ENCODE assay signal across 8 cellular contexts in the genomic region with DNA sequence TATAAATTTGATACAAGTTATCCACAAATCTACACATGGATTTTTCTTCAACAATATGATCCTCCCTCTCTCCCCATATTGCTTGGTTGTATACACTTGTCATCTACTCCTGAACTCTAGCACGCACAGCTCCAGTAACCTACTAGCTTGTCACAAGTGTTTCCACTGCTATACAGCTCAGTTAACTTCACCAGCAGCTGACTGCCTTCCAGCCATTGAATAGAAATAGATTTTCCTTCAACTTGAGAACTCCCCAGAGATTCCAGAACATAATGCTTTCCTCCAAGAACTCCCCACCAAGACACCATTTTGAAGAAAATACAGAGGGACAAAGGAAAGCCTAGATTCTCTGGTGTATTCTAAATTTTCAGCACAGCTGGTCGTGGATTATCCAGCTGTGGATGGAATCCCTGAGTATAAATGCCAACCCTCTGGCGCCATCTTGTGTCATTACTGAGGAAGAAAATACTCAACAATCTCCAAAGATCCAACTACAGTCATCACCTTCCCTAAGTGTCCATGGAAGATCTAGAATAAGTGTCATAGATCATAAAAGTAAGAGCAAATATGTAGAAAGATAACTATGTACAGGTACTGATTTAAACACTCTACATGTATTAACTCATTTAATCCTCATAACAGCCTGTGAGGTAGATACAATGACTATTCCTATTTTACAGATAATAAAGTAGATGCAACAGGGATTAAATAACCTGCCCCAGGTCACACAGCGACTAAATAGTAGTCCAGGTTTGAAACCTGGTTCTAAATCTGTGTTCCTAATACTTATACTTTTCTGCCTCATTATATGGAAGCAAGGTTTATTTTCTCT.
DNase-seq lines count a peak whose midpoint lies in the region; ATAC-seq, FAIRE-seq and TF ChIP-seq lines count a peak whose summit lies in the region.

No MANE protein-coding gene starts in this region.

- no peak overlapping the region for H3K27ac Mint-ChIP-seq in endodermal cell

- no peak overlapping the region for H3K4me3 Mint-ChIP-seq in endodermal cell

- in situ Hi-C loops in G401 (cut with HindIII; ENCODE audit: low sequenced_read_pairs): no loop called here

- no peaks in the 10 kb centered on the region for H3K4me1 ChIP-seq in endodermal cell (ENCODE audit: control insufficient read depth, insufficient read depth, low read length)
- no peaks in the 10 kb centered on the region for H3K4me1 ChIP-seq in lung (ENCODE audit: control insufficient read depth in 2 of 2, insufficient read depth in 2 of 2, low read length in 2 of 2)

- no peaks in the 10 kb centered on the region for H3K27me3 ChIP-seq in endodermal cell (ENCODE audit: control insufficient read depth, insufficient read depth, low read length, poor library complexity, severe bottlenecking)
- no peaks in the 10 kb centered on the region for H3K27me3 ChIP-seq in lung (ENCODE audit: control insufficient read depth, insufficient read depth)

- no peaks in the 10 kb centered on the region for H3K27me3 Mint-ChIP-seq in endodermal cell (ENCODE audit: insufficient read depth)

- H3K27ac ChIP-seq in endodermal cell (ENCODE audit: low read depth, low read length) (no peak overlapping the region), lung (ENCODE audit: low read depth in 1 of 2, low read length in 1 of 2) (no peak overlapping the region)

- FAIRE-seq in HTR-8/SVneo (lab: Jason Lieb, UNC) (no peak), RCC 7860 (lab: Jason Lieb, UNC) (peak; percentile 50)

- H3K4me1 Mint-ChIP-seq in endodermal cell: no peaks in the 10 kb centered on the region

- ATAC-seq in lung (ENCODE audit: insufficient read depth, low FRiP score): peak; percentile 76
- no peak for ATAC-seq in GM19397 (IDR thresholded peaks at IDR 0.05; ENCODE audit: unreplicated experiment)

- peaks cover 88% of the 10 kb centered on the region for H3K36me3 ChIP-seq in endodermal cell (ENCODE audit: control insufficient read depth, insufficient read depth, low read length)
- peaks cover 5% of the 10 kb centered on the region in 2 donors for H3K36me3 ChIP-seq in lung (ENCODE audit: control insufficient read depth in 2 of 2, insufficient read depth in 2 of 2, low read length in 2 of 2)

- peaks cover 14% of the 10 kb centered on the region for H3K9me3 ChIP-seq in endodermal cell (ENCODE audit: control insufficient read depth, low read length)
- no peaks in the 10 kb centered on the region for H3K9me3 ChIP-seq in lung (ENCODE audit: control insufficient read depth in 2 of 2, insufficient read depth in 1 of 2, low read length in 1 of 2)

- 52 to 61% methylated on average over 2 to 4 of the region's 4 CpGs for WGBS in endodermal cell (ENCODE audit: insufficient coverage in 1 of 2, insufficient read length in 1 of 2), 2 experiments
- WGBS in lung, 2 donors: 27 to 30% methylated on average over 4 of the region's 4 CpGs

- H3K9ac ChIP-seq in endodermal cell (ENCODE audit: extremely low read depth, low read length, poor library complexity, severe bottlenecking): no peak overlapping the region

- H3K36me3 Mint-ChIP-seq in endodermal cell (ENCODE audit: low read depth): peaks cover 84% of the 10 kb centered on the region

- DNase-seq in G401 (ENCODE audit: low spot score): peak; percentile 52
- DNase-seq in HTR-8/SVneo (ENCODE audit: insufficient read length, low spot score): peak; percentile 56
- peak; percentile 45 for DNase-seq in RCC 7860 (ENCODE audit: low spot score)
- peak; percentile 73 for DNase-seq in endodermal cell
- DNase-seq in lung (ENCODE audit: low spot score): peak; percentile 43
- no peak for DNase-seq in HK-2 (ENCODE audit: unreplicated experiment)
- no peak for DNase-seq in activated naive CD4-positive, alpha-beta T cell (lab: John Stamatoyannopoulos, UW)

- H3K4me3 ChIP-seq in endodermal cell (ENCODE audit: low read length) (no peak overlapping the region), lung (no peak overlapping the region)

- no peaks in the 10 kb centered on the region for H3K9me3 Mint-ChIP-seq in endodermal cell

- peak; percentile 89 for TF ChIP-seq CTCF in endodermal cell (conservative IDR thresholded peaks at IDR 0.05)
- peak; percentile 58 for TF ChIP-seq CTCF in lung (IDR thresholded peaks at IDR 0.05; ENCODE audit: control extremely low read depth, extremely low read depth)

Comparison
In these comparisons a context has a peak if more than half of its experiments do, and no peak if none do; other contexts are left out.
1. DNase-seq: peak in G401 (single experiment), HTR-8/SVneo (single experiment), RCC 7860 (single experiment), endodermal cell (single experiment) and lung (single experiment); none in HK-2 (single experiment) and activated naive CD4-positive, alpha-beta T cell (0 of 4).